Comparison of ENCODE assay signal across 8 cellular contexts in the genomic region with DNA sequence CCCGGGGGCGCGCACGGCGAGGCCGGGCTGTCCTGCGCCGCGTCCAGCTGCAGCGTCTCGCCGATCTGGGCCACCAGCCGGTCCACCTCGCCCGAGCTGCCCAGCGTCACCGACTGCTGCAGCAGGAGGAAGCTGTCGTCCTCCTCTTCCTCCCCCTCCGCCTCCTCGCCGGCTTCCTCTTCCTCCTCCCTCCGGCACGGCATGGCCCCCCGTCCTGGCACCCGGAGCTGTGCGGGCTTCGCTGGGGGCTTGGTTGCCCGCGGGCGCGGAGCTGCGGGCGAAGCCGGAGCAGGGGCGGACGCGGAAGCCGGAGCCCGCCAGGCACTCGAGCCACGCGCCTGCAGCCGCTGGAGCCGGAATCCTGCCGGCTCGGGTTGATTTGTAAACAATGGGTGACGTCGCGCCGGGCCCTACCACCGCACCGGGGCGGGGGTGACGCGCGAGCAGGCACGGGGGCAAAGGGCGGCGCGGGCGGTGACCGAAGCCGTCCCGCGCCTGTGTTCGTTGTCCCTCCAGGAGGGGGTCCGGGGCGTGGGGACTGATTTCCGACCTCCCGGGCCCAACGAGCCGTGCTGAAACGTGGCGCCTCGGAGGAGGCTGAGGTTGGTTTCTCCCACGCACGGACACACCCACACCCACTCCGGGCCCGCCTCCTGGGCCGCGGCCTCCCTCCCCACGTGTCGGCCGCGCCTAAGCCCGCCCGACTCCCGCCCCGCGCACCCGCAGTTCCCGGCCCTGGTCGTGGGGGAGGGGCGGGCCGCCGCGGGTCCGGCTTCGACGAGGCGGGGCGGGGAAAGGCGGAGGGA. TPM values are rescaled to one million over a fixed set of nuclear protein-coding genes. Genes with fewer than 3 reads are reported as not detected.
DNase-seq lines count a peak whose midpoint lies in the region; ATAC-seq and TF ChIP-seq lines count a peak whose summit lies in the region.

FRAT2 (minus strand) TSS at position 360 of the 806 bp plus-strand sequence; CDS start at position 203, 157 bp downstream.

- CTCF ChIA-PET in RWPE1 (lab: Yijun Ruan, JAX) = no interaction called here

- TF ChIP-seq EP300 in Ishikawa (IDR thresholded peaks at IDR 0.05; ENCODE audit: borderline replicate concordance) = peak; percentile 79; the same call in 1 of the 2 replicates

- no peaks in the 10 kb centered on the region for H3K36me3 Mint-ChIP-seq in natural killer cell treated with Interleukin-12 subunit alpha and Interleukin-12 subunit beta and Interleukin-15 and Interleukin-18, amount 100 ng/mL, for 72 hours

- H3K4me3 Mint-ChIP-seq in natural killer cell treated with Interleukin-12 subunit alpha and Interleukin-12 subunit beta and Interleukin-15 and Interleukin-18, amount 100 ng/mL, for 72 hours = peak within 1 kb of the TSS; percentile 95

- no peak for TF ChIP-seq RAD21 in Ishikawa (IDR thresholded peaks at IDR 0.05; ENCODE audit: low read depth)

- POLR2A ChIA-PET in RWPE1 (lab: Yijun Ruan, JAX; ENCODE audit: low non-redundant PET) = interaction anchor here (0.6 kb wide), 1 partner anchor 313 kb away, joined by 6 read pairs; no protein-coding TSS in a partner anchor

- H3K27ac ChIP-seq in RWPE1 = peak within 1 kb of the TSS; percentile 93

- TF ChIP-seq CTCF in RWPE1 (conservative IDR thresholded peaks at IDR 0.05; ENCODE audit: low read depth) = no peak

- H3K4me1 Mint-ChIP-seq in natural killer cell treated with Interleukin-12 subunit alpha and Interleukin-12 subunit beta and Interleukin-15 and Interleukin-18, amount 100 ng/mL, for 72 hours (ENCODE audit: low read depth in 2 of 2) = peaks cover 28 to 33% of the 10 kb centered on the region in 2 donors

- no peaks in the 10 kb centered on the region for H3K27me3 Mint-ChIP-seq in natural killer cell treated with Interleukin-12 subunit alpha and Interleukin-12 subunit beta and Interleukin-15 and Interleukin-18, amount 100 ng/mL, for 72 hours

- H3K27ac Mint-ChIP-seq in natural killer cell treated with Interleukin-12 subunit alpha and Interleukin-12 subunit beta and Interleukin-15 and Interleukin-18, amount 100 ng/mL, for 72 hours = peak within 1 kb of the TSS; percentile 81 to 86

- DNase-seq in DMS79 (lab: John Stamatoyannopoulos, UW) (peak; percentile 43), RWPE1 (ENCODE audit: low spot score) (peak; percentile 97), fibroblast of peridontal ligament (ENCODE audit: extremely low read depth) (peak; percentile 88)
- peak; percentile 79 for DNase-seq in activated T-helper 9 cell treated with anti-CD3 and anti-CD28 coated beads, Interleukin-2, amount 50 U/mL, for 16 hours (ENCODE audit: low read depth)
- peak; percentile 93 for DNase-seq in natural killer cell treated with Interleukin-12 subunit alpha and Interleukin-12 subunit beta and Interleukin-15 and Interleukin-18, amount 100 ng/mL, for 72 hours (ENCODE audit: low spot score)
- peak; percentile 79 to 99 (median 90) for DNase-seq in stimulated activated naive CD4-positive, alpha-beta T cell (lab: John Stamatoyannopoulos, UW)

- H3K9me3 Mint-ChIP-seq in natural killer cell treated with Interleukin-12 subunit alpha and Interleukin-12 subunit beta and Interleukin-15 and Interleukin-18, amount 100 ng/mL, for 72 hours = no peaks in the 10 kb centered on the region

- ATAC-seq in GM21619 (IDR thresholded peaks at IDR 0.05; ENCODE audit: unreplicated experiment) = peak; percentile 82
- ATAC-seq in natural killer cell treated with Interleukin-12 subunit alpha and Interleukin-12 subunit beta and Interleukin-15 and Interleukin-18, amount 100 ng/mL, for 72 hours = peak; percentile 94 to 96

TF ChIP-seq in Ishikawa, 13 proteins besides CTCF, POLR2A, EP300 and RAD21:
- peak; percentile 77 for TF ChIP-seq TAF1 (IDR thresholded peaks at IDR 0.05; ENCODE audit: low read depth)
- TF ChIP-seq YY1 (IDR thresholded peaks at IDR 0.05; ENCODE audit: low read depth) = peak; percentile 46; the same call in 1 of the 2 replicates
- TF ChIP-seq REST (IDR thresholded peaks at IDR 0.05; ENCODE audit: low read depth) = 0 out of 2 replicates have a peak, but pooled peaks have one; percentile 5
- peak; percentile 82 for TF ChIP-seq USF1 (IDR thresholded peaks at IDR 0.05)
- peak; percentile 61 for TF ChIP-seq TCF12 (IDR thresholded peaks at IDR 0.05; ENCODE audit: low read depth)
- TF ChIP-seq ZBTB7A (IDR thresholded peaks at IDR 0.05; ENCODE audit: low read depth) = 0 out of 2 replicates have a peak, but pooled peaks have one; percentile 43
- TF ChIP-seq FOXM1 (IDR thresholded peaks at IDR 0.05; ENCODE audit: borderline replicate concordance, low read depth) = no peak
- TF ChIP-seq EGR1 (IDR thresholded peaks at IDR 0.05) = peak; percentile 59; the same call in 1 of the 2 replicates
- peak; percentile 36; the same call in 1 of the 2 replicates for TF ChIP-seq NFIC (IDR thresholded peaks at IDR 0.05)
- peak; percentile 84 for TF ChIP-seq CREB1 (IDR thresholded peaks at IDR 0.05; ENCODE audit: low read depth)
- 0 out of 2 replicates have a peak, but pooled peaks have one; percentile 2 for TF ChIP-seq CEBPB (IDR thresholded peaks at IDR 0.05)
- no peak; the same call in 1 of the 2 replicates for TF ChIP-seq TEAD4 (IDR thresholded peaks at IDR 0.05)
- peak; percentile 94 for TF ChIP-seq MAX (IDR thresholded peaks at IDR 0.05)
TF ChIP-seq in Ishikawa: peak in this region for 11.

RNA-seq across cellular contexts. Expression of gene FRAT2, which starts in this region (rescaled TPM):
- total RNA-seq in natural killer cell treated with Interleukin-12 subunit alpha and Interleukin-12 subunit beta and Interleukin-15 and Interleukin-18, amount 100 ng/mL, for 72 hours = 1 to 10 TPM; 7.1 to 8.7 TPM

Comparison
In these comparisons a context has a peak if more than half of its experiments do, and no peak if none do; other contexts are left out.
1. Peak in every context shown above with its lines: DNase-seq, ATAC-seq and H3K27ac ChIP-seq.
2. DNase-seq: peak in every context shown above with its lines; median percentile 97 in RWPE1; 93 in natural killer cell treated with Interleukin-12 subunit alpha and Interleukin-12 subunit beta and Interleukin-15 and Interleukin-18, amount 100 ng/mL, for 72 hours; 90 in stimulated activated naive CD4-positive, alpha-beta T cell; 88 in fibroblast of peridontal ligament; 79 in activated T-helper 9 cell treated with anti-CD3 and anti-CD28 coated beads, Interleukin-2, amount 50 U/mL, for 16 hours; 43 in DMS79.